Comparison of ENCODE assay signal across 13 cellular contexts in genomic region chr3:99659965-99660364, GRCh38. TPM values are rescaled to one million over a fixed set of nuclear protein-coding genes. Genes with fewer than 3 reads are reported as not detected.
DNase-seq lines count a peak whose midpoint lies in the region; ATAC-seq and TF ChIP-seq lines count a peak whose summit lies in the region.
"Had no signal": no experiment of that assay in that cellular context is flagged by ENCODE, and none has a peak within 500 bp of the region (broad histone marks: within the 10 kb centered on the region; RNA-seq: fewer than 3 reads in every experiment).

No MANE protein-coding gene starts in this region.

- H3K27ac ChIP-seq in left ventricle myocardium inferior (replicated peaks): peak overlapping the region; percentile 35
- peak overlapping the region; percentile 40 for H3K27ac ChIP-seq in parathyroid adenoma

- DNase-seq in left ventricle myocardium inferior: no peak
- no peak for DNase-seq in cardiac septum (ENCODE audit: low spot score)
- DNase-seq in foreskin fibroblast: peak; percentile 72 to 74
- DNase-seq in stimulated activated naive CD8-positive, alpha-beta T cell treated with anti-CD3 and anti-CD28 coated beads, Interleukin-15, Interleukin-2, amounts not matched to agents 100 U/mL and 50 U/mL, for 24 hours: no peak
- DNase-seq in stimulated activated CD4-positive, alpha-beta T cell treated with anti-CD3 and anti-CD28 coated beads, Interleukin-15, amount 100 ng/mL, for 24 hours: no peak
- DNase-seq: activated effector memory CD4-positive, alpha-beta T cell treated with anti-CD3 and anti-CD28 coated beads, Interleukin-2, amount 50 U/mL, for 16 hours; endodermal cell; GDM1; stimulated activated CD4-positive, alpha-beta T cell treated with anti-CD3 and anti-CD28 coated beads, Interleukin-4, amount 100 ng/mL, for 24 hours had no signal

- H3K4me3 ChIP-seq in left ventricle myocardium inferior: no peak overlapping the region
- H3K4me3 ChIP-seq in foreskin fibroblast (ENCODE audit: low read depth in 1 of 2, low read length in 2 of 2): no peak overlapping the region
- no peak overlapping the region for H3K4me3 ChIP-seq in parathyroid adenoma (ENCODE audit: low read depth, low read length)

- intact Hi-C loops in left ventricle myocardium inferior (cut with micrococcal nuclease) (no loop called here), cardiac septum (cut with DNase I) (no loop called here)

- no peak overlapping the region for H3K4me2 ChIP-seq in parathyroid adenoma (ENCODE audit: low read length)

- H3K4me1 ChIP-seq in left ventricle myocardium inferior: peaks cover 19% of the 10 kb centered on the region
- H3K4me1 ChIP-seq in parathyroid adenoma: no peaks in the 10 kb centered on the region

- no peaks in the 10 kb centered on the region for H3K36me3 ChIP-seq in left ventricle myocardium inferior
- no peaks in the 10 kb centered on the region for H3K36me3 ChIP-seq in parathyroid adenoma (ENCODE audit: control insufficient read depth, insufficient read depth, low read length)

- TF ChIP-seq CTCF in left ventricle myocardium inferior (IDR thresholded peaks at IDR 0.05; ENCODE audit: borderline replicate concordance) (no peak), foreskin fibroblast (IDR thresholded peaks at IDR 0.05; ENCODE audit: low read depth, low read length) (no peak), parathyroid adenoma (IDR thresholded peaks at IDR 0.05) (no peak)

- ATAC-seq in stimulated activated naive CD8-positive, alpha-beta T cell treated with anti-CD3 and anti-CD28 coated beads, Interleukin-15, Interleukin-2, amounts not matched to agents 100 U/mL and 50 U/mL, for 24 hours: no peak
- ATAC-seq in HG03280 (IDR thresholded peaks at IDR 0.05; ENCODE audit: unreplicated experiment): no peak
- ATAC-seq in GM21423 (IDR thresholded peaks at IDR 0.05; ENCODE audit: unreplicated experiment): no peak

- H2AFZ ChIP-seq in parathyroid adenoma: no peak overlapping the region

- H3K79me2 ChIP-seq in parathyroid adenoma: no peaks in the 10 kb centered on the region

- H3K9ac ChIP-seq in parathyroid adenoma: no peak overlapping the region

- H3K27me3 ChIP-seq in left ventricle myocardium inferior (ENCODE audit: low read depth) (no peaks in the 10 kb centered on the region), parathyroid adenoma (ENCODE audit: control insufficient read depth, insufficient read depth, low read length) (no peaks in the 10 kb centered on the region)

- H3K9me3 ChIP-seq in left ventricle myocardium inferior (replicated peaks) (no peaks in the 10 kb centered on the region), parathyroid adenoma (ENCODE audit: control insufficient read depth, low read length) (no peaks in the 10 kb centered on the region)

RNA-seq across cellular contexts. Expression of gene COL8A1, which starts 21.6 kb away (rescaled TPM):
- 16.4 TPM for total RNA-seq in left ventricle myocardium inferior
- 28.5 TPM for total RNA-seq in cardiac septum
- total RNA-seq: SK-MEL-5 had no signal

Comparison
In these comparisons a context has a peak if more than half of its experiments do, and no peak if none do; other contexts are left out.
1. DNase-seq: peak in foreskin fibroblast (2 of 2); none in left ventricle myocardium inferior (single experiment), cardiac septum (single experiment), stimulated activated naive CD8-positive, alpha-beta T cell treated with anti-CD3 and anti-CD28 coated beads, Interleukin-15, Interleukin-2, amounts not matched to agents 100 U/mL and 50 U/mL, for 24 hours (single experiment) and stimulated activated CD4-positive, alpha-beta T cell treated with anti-CD3 and anti-CD28 coated beads, Interleukin-15, amount 100 ng/mL, for 24 hours (single experiment).